Comparison of ENCODE assay signal across 10 cellular contexts in the genomic region with DNA sequence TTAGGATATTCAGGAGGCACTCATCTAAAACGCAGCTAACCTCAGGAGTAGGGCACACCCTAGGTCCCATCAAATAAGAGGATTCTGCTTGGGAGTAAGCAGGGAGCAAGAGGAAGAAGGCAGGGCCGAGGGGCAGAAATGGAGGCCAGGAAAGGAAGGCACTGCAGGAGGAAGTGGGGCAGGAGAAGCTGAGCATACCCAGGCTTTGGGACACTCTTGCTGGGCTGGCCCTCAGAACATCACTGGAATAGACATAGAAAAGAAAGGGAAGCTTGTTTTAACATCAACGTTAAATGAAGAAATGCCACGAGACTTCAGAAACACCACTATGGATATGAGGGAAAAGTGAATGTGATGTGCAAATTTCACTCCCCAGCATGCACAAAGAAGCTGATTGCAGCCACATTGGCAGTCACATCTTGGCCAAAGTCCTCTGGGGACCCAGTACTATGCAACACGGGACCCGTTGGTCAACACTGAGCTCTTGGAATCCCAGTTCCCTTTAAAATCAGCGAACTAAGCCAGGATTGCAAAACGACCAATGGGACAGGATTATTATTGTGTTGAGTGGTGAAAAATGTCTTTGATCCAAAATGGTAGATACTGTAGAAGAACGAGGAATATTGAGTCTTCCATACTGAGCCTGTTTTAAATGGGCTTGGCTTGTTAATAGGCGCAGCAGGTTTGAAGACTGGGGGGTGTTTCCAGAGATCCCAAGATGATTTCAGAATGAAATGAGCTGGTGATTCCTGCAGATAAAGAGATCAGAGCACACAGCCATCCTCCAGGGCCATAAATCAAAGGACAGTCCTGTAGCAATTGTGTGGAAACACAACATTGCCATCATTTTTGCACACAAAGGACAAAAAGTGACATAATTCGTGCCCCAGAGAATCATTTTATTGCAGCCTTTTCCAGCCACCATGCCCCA.
DNase-seq lines count a peak whose midpoint lies in the region; ATAC-seq, FAIRE-seq and TF ChIP-seq lines count a peak whose summit lies in the region.
"Had no signal": no experiment of that assay in that cellular context is flagged by ENCODE, and none has a peak within 500 bp of the region (broad histone marks: within the 10 kb centered on the region; RNA-seq: fewer than 3 reads in every experiment).

No MANE protein-coding gene starts in this region.

- no peak for TF ChIP-seq POLR2A in heart left ventricle (IDR thresholded peaks at IDR 0.05)

- ATAC-seq in activated B cell treated with CpG ODN at 0.5 μM for 24 hours (ENCODE audit: low read depth) = no peak
- ATAC-seq in heart left ventricle = peak in 1 of 4 donors; percentile 4
- no peak for ATAC-seq in HG02763 (IDR thresholded peaks at IDR 0.05; ENCODE audit: unreplicated experiment)

- H3K27me3 ChIP-seq in heart left ventricle (no peaks in the 10 kb centered on the region), small intestine (ENCODE audit: control insufficient read depth in 2 of 2, insufficient read depth in 2 of 2, low read length in 2 of 2) (no peaks in the 10 kb centered on the region)
- H3K27me3 ChIP-seq: pancreas had no signal

- CTCF ChIA-PET in HEK293 (lab: Yijun Ruan, JAX) (interaction anchor here (0.6 to 3.3 kb wide), 16 partner anchors 10 to 489 kb away, joined by 3 to 25 read pairs (median 3); no protein-coding TSS in a partner anchor), activated B cell treated with CpG ODN at 0.5 μM for 24 hours (lab: Charles Lee) (interaction anchor here (0.9 kb wide), 1 partner anchor 36 kb away, joined by 3 read pairs; no protein-coding TSS in a partner anchor)

- intact Hi-C loops in activated B cell treated with CpG ODN at 0.5 μM for 24 hours (cut with micrococcal nuclease) (loop anchor here (5.0 kb wide), 1 partner anchor 479 kb away; no protein-coding TSS in a partner anchor), heart left ventricle (cut with DNase I) (loop anchor here in 5 of 10 donors (5.0 to 10.0 kb wide), 5 partner anchors 49 to 481 kb away; no protein-coding TSS in a partner anchor)

- H3K9me3 ChIP-seq in HEK293 (ENCODE audit: control insufficient read depth, insufficient read depth, low read depth, low read length) (no peaks in the 10 kb centered on the region), heart left ventricle (no peaks in the 10 kb centered on the region), small intestine (ENCODE audit: control insufficient read depth, low read depth) (no peaks in the 10 kb centered on the region)
- H3K9me3 ChIP-seq: pancreas had no signal

- H3K27ac Mint-ChIP-seq in activated B cell treated with CpG ODN at 0.5 μM for 24 hours = peak overlapping the region; percentile 46

- DNase-seq in activated B cell treated with CpG ODN at 0.5 μM for 24 hours (no peak), heart left ventricle (no peak), small intestine (no peak), RCC 7860 (ENCODE audit: low spot score) (no peak), NCI-H1694 treated with DMSO at 0.1 percent for 48 hours (lab: John Stamatoyannopoulos, UW) (no peak), COR-L47 (lab: John Stamatoyannopoulos, UW) (no peak)
- DNase-seq: NCI-H2171 treated with DMSO at 0.1 percent for 48 hours had no signal

- H3K27me3 Mint-ChIP-seq in activated B cell treated with CpG ODN at 0.5 μM for 24 hours = no peaks in the 10 kb centered on the region

- POLR2A ChIA-PET in HEK293 (lab: Yijun Ruan, JAX) (interaction anchor here (0.9 to 5.8 kb wide), 14 partner anchors 10 to 433 kb away, joined by 3 to 44 read pairs (median 5); partner anchors contain the start of gene IRF2BP2), activated B cell treated with CpG ODN at 0.5 μM for 24 hours (lab: Charles Lee) (interaction anchor here (1.0 to 7.8 kb wide), 5 partner anchors 12 to 377 kb away, joined by 3 to 75 read pairs (median 17); no protein-coding TSS in a partner anchor)

- peaks cover 47% of the 10 kb centered on the region for H3K4me1 ChIP-seq in HEK293 (ENCODE audit: control insufficient read depth, insufficient read depth, low read length)
- H3K4me1 ChIP-seq in heart left ventricle = peaks cover 13 to 87% (median 43%) of the 10 kb centered on the region in 12 donors
- H3K4me1 ChIP-seq in small intestine (ENCODE audit: control insufficient read depth in 2 of 2, insufficient read depth in 1 of 2, low read depth in 1 of 2, low read length in 1 of 2) = peaks cover 19 to 46% of the 10 kb centered on the region in 2 donors

- WGBS in heart left ventricle, 4 donors = 83 to 89% (median 88%) methylated on average over 11 of the region's 11 CpGs
- 70 to 80% (median 75%) methylated on average over 11 of the region's 11 CpGs for WGBS in small intestine, 3 donors

- H3K9me3 Mint-ChIP-seq in activated B cell treated with CpG ODN at 0.5 μM for 24 hours = no peaks in the 10 kb centered on the region

- no peak overlapping the region for H3K4me3 ChIP-seq in HEK293 (ENCODE audit: low read depth, low read length)
- no peak overlapping the region for H3K4me3 ChIP-seq in heart left ventricle
- no peak overlapping the region for H3K4me3 ChIP-seq in small intestine (ENCODE audit: low read depth in 1 of 2, low read length in 2 of 2)
- H3K4me3 ChIP-seq: pancreas had no signal

- TF ChIP-seq CTCF in HEK293 (tag by site-specific recombination; IDR thresholded peaks at IDR 0.05) (no peak), activated B cell treated with CpG ODN at 0.5 μM for 24 hours (IDR thresholded peaks at IDR 0.05) (no peak), heart left ventricle (IDR thresholded peaks at IDR 0.05) (no peak)

- peaks cover 66% of the 10 kb centered on the region for H3K4me1 Mint-ChIP-seq in activated B cell treated with CpG ODN at 0.5 μM for 24 hours

- FAIRE-seq in small intestine (lab: Jason Lieb, UNC) = no peak
- FAIRE-seq in RCC 7860 (lab: Jason Lieb, UNC) = no peak
- FAIRE-seq: pancreas had no signal

- no peaks in the 10 kb centered on the region for H3K36me3 Mint-ChIP-seq in activated B cell treated with CpG ODN at 0.5 μM for 24 hours (ENCODE audit: low read depth)

- no peak overlapping the region for H3K4me3 Mint-ChIP-seq in activated B cell treated with CpG ODN at 0.5 μM for 24 hours

- H3K27ac ChIP-seq in HEK293 (ENCODE audit: extremely low read depth, low read depth, low read length) (peak overlapping the region; percentile 30; the same call in 1 of the 2 replicates), heart left ventricle (peak overlapping the region in 8 of 12 donors; percentile 7 to 98 (median 44)), small intestine (ENCODE audit: low read depth in 1 of 2, low read length in 1 of 2) (peak overlapping the region; percentile 85 to 97)

- H3K36me3 ChIP-seq in HEK293 (ENCODE audit: control insufficient read depth in 2 of 2, insufficient read depth in 1 of 2, low read length in 2 of 2) (no peaks in the 10 kb centered on the region), heart left ventricle (no peaks in the 10 kb centered on the region), small intestine (ENCODE audit: control insufficient read depth in 2 of 2, insufficient read depth in 2 of 2, low read length in 2 of 2) (no peaks in the 10 kb centered on the region)
- H3K36me3 ChIP-seq: pancreas had no signal

TF ChIP-seq in HEK293, 187 proteins besides CTCF, POLR2A, EP300 and RAD21 (continues in another document):
- TF ChIP-seq, protein P1, sequence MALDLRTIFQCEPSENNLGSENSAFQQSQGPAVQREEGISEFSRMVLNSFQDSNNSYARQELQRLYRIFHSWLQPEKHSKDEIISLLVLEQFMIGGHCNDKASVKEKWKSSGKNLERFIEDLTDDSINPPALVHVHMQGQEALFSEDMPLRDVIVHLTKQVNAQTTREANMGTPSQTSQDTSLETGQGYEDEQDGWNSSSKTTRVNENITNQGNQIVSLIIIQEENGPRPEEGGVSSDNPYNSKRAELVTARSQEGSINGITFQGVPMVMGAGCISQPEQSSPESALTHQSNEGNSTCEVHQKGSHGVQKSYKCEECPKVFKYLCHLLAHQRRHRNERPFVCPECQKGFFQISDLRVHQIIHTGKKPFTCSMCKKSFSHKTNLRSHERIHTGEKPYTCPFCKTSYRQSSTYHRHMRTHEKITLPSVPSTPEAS (tag by site-specific recombination; IDR thresholded peaks at IDR 0.05) = 0 out of 2 replicates have a peak, but pooled peaks have one; percentile 8
- TF ChIP-seq OVOL3 (tag by site-specific recombination; IDR thresholded peaks at IDR 0.05) (no peak), ZSCAN18 (tag by site-specific recombination; IDR thresholded peaks at IDR 0.05) (no peak), ZBTB7A (tag by site-specific recombination; IDR thresholded peaks at IDR 0.05; ENCODE audit: low read depth) (no peak), ZBTB20 (tag by site-specific recombination; IDR thresholded peaks at IDR 0.05) (no peak), ZNF510 (tag by site-specific recombination; IDR thresholded peaks at IDR 0.05; ENCODE audit: insufficient replicate concordance) (no peak), ZNF843 (tag by site-specific recombination; IDR thresholded peaks at IDR 0.05) (no peak), ZNF521 (tag by site-specific recombination; IDR thresholded peaks at IDR 0.05) (no peak), ZNF266 (tag by site-specific recombination; IDR thresholded peaks at IDR 0.05; ENCODE audit: low read depth) (no peak), ZNF792 (tag by site-specific recombination; IDR thresholded peaks at IDR 0.05) (no peak), FEZF1 (tag by site-specific recombination; IDR thresholded peaks at IDR 0.05) (peak; percentile 59), ZNF214 (tag by site-specific recombination; IDR thresholded peaks at IDR 0.05; ENCODE audit: borderline replicate concordance) (no peak), WT1 (tag by site-specific recombination; IDR thresholded peaks at IDR 0.05) (no peak)

Comparison
In these comparisons a context has a peak if more than half of its experiments do, and no peak if none do; other contexts are left out.
1. H3K27ac ChIP-seq: peak in every context shown above with its lines; median percentile 91 in small intestine; 44 in heart left ventricle; 30 in HEK293.